20 cellular contexts compared by ENCODE assay signal in genomic region chr4:87360338-87360935, GRCh38. TPM values are rescaled to one million over a fixed set of nuclear protein-coding genes. Genes with fewer than 3 reads are reported as not detected.
"Had no signal": no experiment of that assay in that cellular context is flagged by ENCODE, and none has a peak within 500 bp of the region (broad histone marks: within the 10 kb centered on the region; RNA-seq: fewer than 3 reads in every experiment).

No MANE protein-coding gene starts in this region.

- H3K27me3 ChIP-seq: heart left ventricle, neutrophil, right atrium auricular region, upper lobe of left lung, uterus had no signal

- H3K27ac ChIP-seq: heart left ventricle, left ventricle myocardium inferior, neutrophil, right atrium auricular region, upper lobe of left lung, uterus had no signal

- H3K36me3 ChIP-seq: uterus had no signal

- H3K4me2 ChIP-seq: smooth muscle cell had no signal

- ATAC-seq: heart left ventricle; naive thymus-derived CD4-positive, alpha-beta T cell had no signal

- H3K4me3 ChIP-seq: heart left ventricle, left ventricle myocardium inferior, lung, right atrium auricular region, smooth muscle cell, upper lobe of left lung, uterus had no signal

- H3K4me1 ChIP-seq: heart left ventricle, left ventricle myocardium inferior, right atrium auricular region, uterus had no signal

- H3K9me3 ChIP-seq: heart left ventricle, left ventricle myocardium inferior, neutrophil, right atrium auricular region, upper lobe of left lung, uterus had no signal

- DNase-seq: cerebellar nuclear complex; effector CD4-positive, alpha-beta T cell; endodermal cell; foreskin melanocyte; heart left ventricle; hypothalamus; left ventricle myocardium inferior; mesenchymal stem cell; naive thymus-derived CD4-positive, alpha-beta T cell; posterior cingulate gyrus; stimulated activated CD4-positive, alpha-beta T cell treated with anti-CD3 and anti-CD28 coated beads, Interleukin-2, amount 100 ng/mL, for 48 hours; stimulated activated naive CD4-positive, alpha-beta T cell treated with Interleukin-2 at 50 U/mL for 16 hours; upper lobe of left lung; uterus had no signal

RNA-seq across cellular contexts. Expression of gene HSD17B13, which starts 37.8 kb away (rescaled TPM):
- total RNA-seq: endothelial cell of umbilical vein, right atrium auricular region, smooth muscle cell had no signal
- polyA plus RNA-seq: neural cell, smooth muscle cell had no signal
